11 cellular contexts compared by ENCODE assay signal in genomic region chr10:83603708-83604107, GRCh38.
A peak's percentile ranks its signal among the peaks of the same experiment; 100 is the strongest.
DNase-seq lines count a peak whose midpoint lies in the region; ATAC-seq and TF ChIP-seq lines count a peak whose summit lies in the region.
"Had no signal": no experiment of that assay in that cellular context is flagged by ENCODE, and none has a peak within 500 bp of the region (broad histone marks: within the 10 kb centered on the region; RNA-seq: fewer than 3 reads in every experiment).

No MANE protein-coding gene starts in this region.

- H3K4me3 ChIP-seq in gastroesophageal sphincter (no peak overlapping the region), stomach (no peak overlapping the region)
- H3K4me3 ChIP-seq: K562 had no signal

- H3K9me3 ChIP-seq in gastroesophageal sphincter (no peaks in the 10 kb centered on the region), stomach (no peaks in the 10 kb centered on the region)

- WGBS in gastroesophageal sphincter (ENCODE audit: low coverage in 1 of 2), 2 donors = 45 to 80% methylated on average over 1 of the region's 1 CpG
- WGBS in stomach, 5 donors = 50 to 71% (median 65%) methylated on average over 1 of the region's 1 CpG

- TF ChIP-seq EP300 in gastroesophageal sphincter (IDR thresholded peaks at IDR 0.05) = no peak
- no peak for TF ChIP-seq EP300 in stomach (IDR thresholded peaks at IDR 0.05)

- H3K27me3 ChIP-seq in gastroesophageal sphincter (no peaks in the 10 kb centered on the region), stomach (no peaks in the 10 kb centered on the region)

- H3K27ac ChIP-seq in gastroesophageal sphincter (no peak overlapping the region), stomach (no peak overlapping the region)

- H3K4me1 ChIP-seq in gastroesophageal sphincter (no peaks in the 10 kb centered on the region), stomach (no peaks in the 10 kb centered on the region)

- no peak for TF ChIP-seq POLR2A in gastroesophageal sphincter (IDR thresholded peaks at IDR 0.05)
- no peak for TF ChIP-seq POLR2A in stomach (IDR thresholded peaks at IDR 0.05)

- DNase-seq in amniotic epithelial cell (ENCODE audit: low read depth) = peak; percentile 93
- no peak for DNase-seq in NCI-H1105 (lab: John Stamatoyannopoulos, UW)
- no peak for DNase-seq in activated effector memory CD4-positive, alpha-beta T cell treated with Interleukin-2 at 50 U/mL for 16 hours
- DNase-seq in stomach = no peak
- DNase-seq: hippocampal formation; stimulated activated naive B cell treated with anti-CD40 and anti-IgM and Interleukin-4, amounts not matched to agents 10 μg/mL and 1 μg/mL and 100 μg/mL, for 72 hours had no signal

- TF ChIP-seq CTCF in gastroesophageal sphincter (IDR thresholded peaks at IDR 0.05) (no peak), stomach (IDR thresholded peaks at IDR 0.05) (no peak)

- peak; percentile 99 for ATAC-seq in GM18498 (IDR thresholded peaks at IDR 0.05; ENCODE audit: unreplicated experiment)
- peak; percentile 99 for ATAC-seq in GM19455 (IDR thresholded peaks at IDR 0.05; ENCODE audit: unreplicated experiment)
- ATAC-seq in HG03095 (IDR thresholded peaks at IDR 0.05; ENCODE audit: unreplicated experiment) = peak; percentile 95
- ATAC-seq in gastroesophageal sphincter = no peak
- ATAC-seq: K562 had no signal

- H3K36me3 ChIP-seq in gastroesophageal sphincter (no peaks in the 10 kb centered on the region), stomach (no peaks in the 10 kb centered on the region)

- intact Hi-C loops in stomach (cut with DNase I; ENCODE audit: low total_unique reads) = no loop called here
